Comparison of ENCODE assay signal across 21 cellular contexts in genomic region chr17:9098242-9098641, GRCh38.
"Had no signal": no experiment of that assay in that cellular context is flagged by ENCODE, and none has a peak within 500 bp of the region (broad histone marks: within the 10 kb centered on the region; RNA-seq: fewer than 3 reads in every experiment).

No MANE protein-coding gene starts in this region.

- H3K36me3 ChIP-seq: MG63 had no signal

- DNase-seq: IMR-90; Karpas-422; KG1; MG63; NCI-H1092 treated with DMSO at 0.1 percent for 48 hours; NCI-H1436; NCI-H1694 treated with DMSO at 0.1 percent for 48 hours; NCI-H1930; NCI-H2081; NCI-H2107; NCI-H2171; NCI-H226; NCI-H524; NCI-H526 treated with DMSO at 0.1 percent for 48 hours; NK-92 treated with Interleukin-12 subunit alpha and Interleukin-12 subunit beta, amount 100 ng/mL, for 24 hours; PC-3; SHP77; SK-N-SH; SW 1271 had no signal

- H3K4me3 ChIP-seq: MG63 had no signal

- ATAC-seq: HepG2, Panc1, PC-3 had no signal

- H3K27me3 ChIP-seq: MG63 had no signal

- FAIRE-seq: HepG2 had no signal
